Comparison of ENCODE assay signal across 1 cellular context in the genomic region with DNA sequence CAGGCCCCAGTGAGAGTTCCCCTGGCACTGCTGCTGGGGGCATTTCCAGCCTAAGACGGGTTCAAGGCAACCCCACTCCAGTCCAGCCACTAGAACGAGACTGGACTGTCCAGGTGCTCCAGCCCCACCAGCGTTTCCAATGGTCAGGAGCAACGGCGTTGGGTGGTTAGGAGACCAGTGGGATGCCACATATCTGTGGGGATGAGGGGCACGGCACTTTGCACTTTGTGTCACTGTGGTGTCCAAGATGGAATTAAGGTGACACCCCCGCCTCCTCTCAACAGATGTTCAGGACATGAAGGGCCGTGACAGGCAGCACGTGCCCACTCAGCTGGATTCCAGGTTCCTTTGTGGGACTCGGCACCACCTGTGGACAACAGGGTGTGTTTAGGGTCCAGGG.
TF ChIP-seq lines count a peak whose summit lies in the region.

No MANE protein-coding gene starts in this region.

TF ChIP-seq in H1, 55 proteins besides CTCF, POLR2A, EP300 and RAD21 (continued from another document):
- TF ChIP-seq, protein P1, sequence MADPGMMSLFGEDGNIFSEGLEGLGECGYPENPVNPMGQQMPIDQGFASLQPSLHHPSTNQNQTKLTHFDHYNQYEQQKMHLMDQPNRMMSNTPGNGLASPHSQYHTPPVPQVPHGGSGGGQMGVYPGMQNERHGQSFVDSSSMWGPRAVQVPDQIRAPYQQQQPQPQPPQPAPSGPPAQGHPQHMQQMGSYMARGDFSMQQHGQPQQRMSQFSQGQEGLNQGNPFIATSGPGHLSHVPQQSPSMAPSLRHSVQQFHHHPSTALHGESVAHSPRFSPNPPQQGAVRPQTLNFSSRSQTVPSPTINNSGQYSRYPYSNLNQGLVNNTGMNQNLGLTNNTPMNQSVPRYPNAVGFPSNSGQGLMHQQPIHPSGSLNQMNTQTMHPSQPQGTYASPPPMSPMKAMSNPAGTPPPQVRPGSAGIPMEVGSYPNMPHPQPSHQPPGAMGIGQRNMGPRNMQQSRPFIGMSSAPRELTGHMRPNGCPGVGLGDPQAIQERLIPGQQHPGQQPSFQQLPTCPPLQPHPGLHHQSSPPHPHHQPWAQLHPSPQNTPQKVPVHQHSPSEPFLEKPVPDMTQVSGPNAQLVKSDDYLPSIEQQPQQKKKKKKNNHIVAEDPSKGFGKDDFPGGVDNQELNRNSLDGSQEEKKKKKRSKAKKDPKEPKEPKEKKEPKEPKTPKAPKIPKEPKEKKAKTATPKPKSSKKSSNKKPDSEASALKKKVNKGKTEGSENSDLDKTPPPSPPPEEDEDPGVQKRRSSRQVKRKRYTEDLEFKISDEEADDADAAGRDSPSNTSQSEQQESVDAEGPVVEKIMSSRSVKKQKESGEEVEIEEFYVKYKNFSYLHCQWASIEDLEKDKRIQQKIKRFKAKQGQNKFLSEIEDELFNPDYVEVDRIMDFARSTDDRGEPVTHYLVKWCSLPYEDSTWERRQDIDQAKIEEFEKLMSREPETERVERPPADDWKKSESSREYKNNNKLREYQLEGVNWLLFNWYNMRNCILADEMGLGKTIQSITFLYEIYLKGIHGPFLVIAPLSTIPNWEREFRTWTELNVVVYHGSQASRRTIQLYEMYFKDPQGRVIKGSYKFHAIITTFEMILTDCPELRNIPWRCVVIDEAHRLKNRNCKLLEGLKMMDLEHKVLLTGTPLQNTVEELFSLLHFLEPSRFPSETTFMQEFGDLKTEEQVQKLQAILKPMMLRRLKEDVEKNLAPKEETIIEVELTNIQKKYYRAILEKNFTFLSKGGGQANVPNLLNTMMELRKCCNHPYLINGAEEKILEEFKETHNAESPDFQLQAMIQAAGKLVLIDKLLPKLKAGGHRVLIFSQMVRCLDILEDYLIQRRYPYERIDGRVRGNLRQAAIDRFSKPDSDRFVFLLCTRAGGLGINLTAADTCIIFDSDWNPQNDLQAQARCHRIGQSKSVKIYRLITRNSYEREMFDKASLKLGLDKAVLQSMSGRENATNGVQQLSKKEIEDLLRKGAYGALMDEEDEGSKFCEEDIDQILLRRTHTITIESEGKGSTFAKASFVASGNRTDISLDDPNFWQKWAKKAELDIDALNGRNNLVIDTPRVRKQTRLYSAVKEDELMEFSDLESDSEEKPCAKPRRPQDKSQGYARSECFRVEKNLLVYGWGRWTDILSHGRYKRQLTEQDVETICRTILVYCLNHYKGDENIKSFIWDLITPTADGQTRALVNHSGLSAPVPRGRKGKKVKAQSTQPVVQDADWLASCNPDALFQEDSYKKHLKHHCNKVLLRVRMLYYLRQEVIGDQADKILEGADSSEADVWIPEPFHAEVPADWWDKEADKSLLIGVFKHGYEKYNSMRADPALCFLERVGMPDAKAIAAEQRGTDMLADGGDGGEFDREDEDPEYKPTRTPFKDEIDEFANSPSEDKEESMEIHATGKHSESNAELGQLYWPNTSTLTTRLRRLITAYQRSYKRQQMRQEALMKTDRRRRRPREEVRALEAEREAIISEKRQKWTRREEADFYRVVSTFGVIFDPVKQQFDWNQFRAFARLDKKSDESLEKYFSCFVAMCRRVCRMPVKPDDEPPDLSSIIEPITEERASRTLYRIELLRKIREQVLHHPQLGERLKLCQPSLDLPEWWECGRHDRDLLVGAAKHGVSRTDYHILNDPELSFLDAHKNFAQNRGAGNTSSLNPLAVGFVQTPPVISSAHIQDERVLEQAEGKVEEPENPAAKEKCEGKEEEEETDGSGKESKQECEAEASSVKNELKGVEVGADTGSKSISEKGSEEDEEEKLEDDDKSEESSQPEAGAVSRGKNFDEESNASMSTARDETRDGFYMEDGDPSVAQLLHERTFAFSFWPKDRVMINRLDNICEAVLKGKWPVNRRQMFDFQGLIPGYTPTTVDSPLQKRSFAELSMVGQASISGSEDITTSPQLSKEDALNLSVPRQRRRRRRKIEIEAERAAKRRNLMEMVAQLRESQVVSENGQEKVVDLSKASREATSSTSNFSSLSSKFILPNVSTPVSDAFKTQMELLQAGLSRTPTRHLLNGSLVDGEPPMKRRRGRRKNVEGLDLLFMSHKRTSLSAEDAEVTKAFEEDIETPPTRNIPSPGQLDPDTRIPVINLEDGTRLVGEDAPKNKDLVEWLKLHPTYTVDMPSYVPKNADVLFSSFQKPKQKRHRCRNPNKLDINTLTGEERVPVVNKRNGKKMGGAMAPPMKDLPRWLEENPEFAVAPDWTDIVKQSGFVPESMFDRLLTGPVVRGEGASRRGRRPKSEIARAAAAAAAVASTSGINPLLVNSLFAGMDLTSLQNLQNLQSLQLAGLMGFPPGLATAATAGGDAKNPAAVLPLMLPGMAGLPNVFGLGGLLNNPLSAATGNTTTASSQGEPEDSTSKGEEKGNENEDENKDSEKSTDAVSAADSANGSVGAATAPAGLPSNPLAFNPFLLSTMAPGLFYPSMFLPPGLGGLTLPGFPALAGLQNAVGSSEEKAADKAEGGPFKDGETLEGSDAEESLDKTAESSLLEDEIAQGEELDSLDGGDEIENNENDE (IDR thresholded peaks at IDR 0.05; ENCODE audit: insufficient replicate concordance, low read length) = no peak
- TF ChIP-seq ZNF274 (IDR thresholded peaks at IDR 0.05; ENCODE audit: borderline replicate concordance, extremely low read depth, low read length) = no peak
- TF ChIP-seq USF2 (IDR thresholded peaks at IDR 0.05; ENCODE audit: low read length) = no peak
- no peak for TF ChIP-seq KDM5A (IDR thresholded peaks at IDR 0.05; ENCODE audit: low read length)
- TF ChIP-seq, protein P2, sequence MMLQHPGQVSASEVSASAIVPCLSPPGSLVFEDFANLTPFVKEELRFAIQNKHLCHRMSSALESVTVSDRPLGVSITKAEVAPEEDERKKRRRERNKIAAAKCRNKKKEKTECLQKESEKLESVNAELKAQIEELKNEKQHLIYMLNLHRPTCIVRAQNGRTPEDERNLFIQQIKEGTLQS (IDR thresholded peaks at IDR 0.05; ENCODE audit: insufficient read depth, low read depth, low read length) = no peak
- TF ChIP-seq TAF7 (optimal IDR thresholded peaks at IDR 0.05; ENCODE audit: borderline replicate concordance, low read depth, low read length) = no peak
- no peak for TF ChIP-seq SIRT6 (IDR thresholded peaks at IDR 0.05; ENCODE audit: low read length)
- TF ChIP-seq SIX5 (IDR thresholded peaks at IDR 0.05; ENCODE audit: low read depth, low read length) = no peak
